ENCODE assay signal across 9 cellular contexts in the genomic region with DNA sequence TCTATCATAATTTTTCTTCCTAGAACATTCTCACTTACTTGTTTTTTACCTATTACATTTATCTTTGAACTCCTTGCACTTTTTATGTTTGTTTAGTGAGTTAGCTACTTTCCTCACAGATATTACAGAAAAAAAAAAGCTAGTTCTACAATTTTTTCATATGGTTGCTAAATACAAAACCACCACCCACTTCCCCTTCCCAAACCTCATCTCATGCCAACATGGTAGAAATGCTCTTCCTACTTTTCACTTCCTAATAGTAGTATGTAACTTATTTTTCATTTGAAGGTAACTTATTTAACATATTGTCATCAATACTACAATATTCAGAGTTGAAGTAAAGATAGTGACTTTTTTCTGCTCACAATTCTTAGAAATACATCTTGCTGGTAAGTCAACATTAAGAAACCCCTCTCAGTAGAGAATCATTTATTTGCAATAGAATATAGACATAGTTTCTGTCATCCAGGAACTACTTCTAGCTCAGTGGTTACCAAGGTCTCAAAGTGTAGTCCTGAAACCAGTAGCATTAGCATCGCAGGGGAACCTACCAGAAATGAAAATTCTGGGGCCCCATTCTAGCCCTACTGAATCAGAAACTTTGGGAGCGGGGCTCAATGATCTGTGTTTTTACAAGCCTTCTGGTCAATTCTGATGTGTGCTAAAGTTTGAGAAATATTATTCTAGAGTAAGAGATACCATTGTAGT.
"Had no signal": no experiment of that assay in that cellular context is flagged by ENCODE, and none has a peak within 500 bp of the region (broad histone marks: within the 10 kb centered on the region; RNA-seq: fewer than 3 reads in every experiment).

No MANE protein-coding gene starts in this region.

- DNase-seq: activated CD4-positive, alpha-beta T cell treated with anti-CD3 and anti-CD28 coated beads, Interleukin-2, amount 50 U/mL, for 4 hours; activated CD4-positive, CD25-positive, alpha-beta regulatory T cell treated with anti-CD3 and anti-CD28 coated beads, Interleukin-2, amount 50 U/mL, for 72 hours; activated T-cell treated with anti-CD3 and anti-CD28 coated beads, Interleukin-2, amount 50 U/mL, for 1 hour; amniotic stem cell; hypothalamus; kidney glomerular epithelial cell; ovary; stimulated activated CD4-positive, alpha-beta T cell treated with anti-CD3 and anti-CD28 coated beads, Interleukin-12 subunit alpha, Interleukin-12 subunit beta, amount 100 ng/mL, for 4 hours; stimulated activated naive CD4-positive, alpha-beta T cell treated with Interleukin-2 at 50 U/mL for 16 hours had no signal

- H3K36me3 ChIP-seq: ovary had no signal

- H3K27ac ChIP-seq: ovary had no signal

- H3K4me3 ChIP-seq: ovary had no signal

- H3K9me3 ChIP-seq: ovary had no signal

- H3K27me3 ChIP-seq: ovary had no signal
